Comparison of ENCODE assay signal across 3 cellular contexts in genomic region chr12:55840581-55841351, GRCh38.
TF ChIP-seq lines count a peak whose summit lies in the region.

No MANE protein-coding gene starts in this region.

TF ChIP-seq in IMR-90, 13 proteins besides CTCF, POLR2A, EP300 and RAD21:
- TF ChIP-seq MAZ (IDR thresholded peaks at IDR 0.05; ENCODE audit: borderline replicate concordance, low read depth, low read length) (no peak), BHLHE40 (IDR thresholded peaks at IDR 0.05; ENCODE audit: low read depth, low read length) (no peak), NFE2L2 (IDR thresholded peaks at IDR 0.05; ENCODE audit: low read depth, low read length) (no peak), MAFK (IDR thresholded peaks at IDR 0.05; ENCODE audit: low read depth, low read length) (no peak), ELK1 (IDR thresholded peaks at IDR 0.05; ENCODE audit: borderline replicate concordance, low read depth, low read length) (no peak), SMC3 (IDR thresholded peaks at IDR 0.05; ENCODE audit: low read depth, low read length) (no peak), FOS (IDR thresholded peaks at IDR 0.05; ENCODE audit: low read depth, low read length) (no peak), CEBPB (IDR thresholded peaks at IDR 0.05; ENCODE audit: low read depth, low read length) (no peak), RFX5 (IDR thresholded peaks at IDR 0.05; ENCODE audit: low read depth, low read length) (no peak), CHD1 (IDR thresholded peaks at IDR 0.05; ENCODE audit: low read depth, low read length) (no peak), MXI1 (IDR thresholded peaks at IDR 0.05; ENCODE audit: borderline replicate concordance, low read depth, low read length) (no peak), RCOR1 (IDR thresholded peaks at IDR 0.05; ENCODE audit: insufficient replicate concordance, low read length) (no peak)
- TF ChIP-seq, protein P1, sequence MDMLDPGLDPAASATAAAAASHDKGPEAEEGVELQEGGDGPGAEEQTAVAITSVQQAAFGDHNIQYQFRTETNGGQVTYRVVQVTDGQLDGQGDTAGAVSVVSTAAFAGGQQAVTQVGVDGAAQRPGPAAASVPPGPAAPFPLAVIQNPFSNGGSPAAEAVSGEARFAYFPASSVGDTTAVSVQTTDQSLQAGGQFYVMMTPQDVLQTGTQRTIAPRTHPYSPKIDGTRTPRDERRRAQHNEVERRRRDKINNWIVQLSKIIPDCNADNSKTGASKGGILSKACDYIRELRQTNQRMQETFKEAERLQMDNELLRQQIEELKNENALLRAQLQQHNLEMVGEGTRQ (IDR thresholded peaks at IDR 0.05; ENCODE audit: low read depth, low read length): no peak

TF ChIP-seq in SK-N-SH, 30 proteins besides CTCF, POLR2A, EP300 and RAD21:
- no peak for TF ChIP-seq NRF1 (IDR thresholded peaks at IDR 0.05; ENCODE audit: low read depth, low read length)
- TF ChIP-seq, protein P2, sequence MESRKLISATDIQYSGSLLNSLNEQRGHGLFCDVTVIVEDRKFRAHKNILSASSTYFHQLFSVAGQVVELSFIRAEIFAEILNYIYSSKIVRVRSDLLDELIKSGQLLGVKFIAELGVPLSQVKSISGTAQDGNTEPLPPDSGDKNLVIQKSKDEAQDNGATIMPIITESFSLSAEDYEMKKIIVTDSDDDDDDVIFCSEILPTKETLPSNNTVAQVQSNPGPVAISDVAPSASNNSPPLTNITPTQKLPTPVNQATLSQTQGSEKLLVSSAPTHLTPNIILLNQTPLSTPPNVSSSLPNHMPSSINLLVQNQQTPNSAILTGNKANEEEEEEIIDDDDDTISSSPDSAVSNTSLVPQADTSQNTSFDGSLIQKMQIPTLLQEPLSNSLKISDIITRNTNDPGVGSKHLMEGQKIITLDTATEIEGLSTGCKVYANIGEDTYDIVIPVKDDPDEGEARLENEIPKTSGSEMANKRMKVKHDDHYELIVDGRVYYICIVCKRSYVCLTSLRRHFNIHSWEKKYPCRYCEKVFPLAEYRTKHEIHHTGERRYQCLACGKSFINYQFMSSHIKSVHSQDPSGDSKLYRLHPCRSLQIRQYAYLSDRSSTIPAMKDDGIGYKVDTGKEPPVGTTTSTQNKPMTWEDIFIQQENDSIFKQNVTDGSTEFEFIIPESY (IDR thresholded peaks at IDR 0.05; ENCODE audit: borderline replicate concordance, low read depth): no peak

TF ChIP-seq in HepG2, 621 proteins besides CTCF, POLR2A, EP300 and RAD21:
- TF ChIP-seq ATF7-NPFF (CRISPR knock-in tag; IDR thresholded peaks at IDR 0.05; ENCODE audit: low read depth): no peak
- no peak for TF ChIP-seq ZNF768 (CRISPR knock-in tag; IDR thresholded peaks at IDR 0.05)
- TF ChIP-seq ZBTB40 (IDR thresholded peaks at IDR 0.05): no peak
- TF ChIP-seq ZBTB40 (CRISPR knock-in tag; IDR thresholded peaks at IDR 0.05): no peak
- TF ChIP-seq PPARG (CRISPR knock-in tag; conservative IDR thresholded peaks at IDR 0.05): no peak
